In the genomic region with DNA sequence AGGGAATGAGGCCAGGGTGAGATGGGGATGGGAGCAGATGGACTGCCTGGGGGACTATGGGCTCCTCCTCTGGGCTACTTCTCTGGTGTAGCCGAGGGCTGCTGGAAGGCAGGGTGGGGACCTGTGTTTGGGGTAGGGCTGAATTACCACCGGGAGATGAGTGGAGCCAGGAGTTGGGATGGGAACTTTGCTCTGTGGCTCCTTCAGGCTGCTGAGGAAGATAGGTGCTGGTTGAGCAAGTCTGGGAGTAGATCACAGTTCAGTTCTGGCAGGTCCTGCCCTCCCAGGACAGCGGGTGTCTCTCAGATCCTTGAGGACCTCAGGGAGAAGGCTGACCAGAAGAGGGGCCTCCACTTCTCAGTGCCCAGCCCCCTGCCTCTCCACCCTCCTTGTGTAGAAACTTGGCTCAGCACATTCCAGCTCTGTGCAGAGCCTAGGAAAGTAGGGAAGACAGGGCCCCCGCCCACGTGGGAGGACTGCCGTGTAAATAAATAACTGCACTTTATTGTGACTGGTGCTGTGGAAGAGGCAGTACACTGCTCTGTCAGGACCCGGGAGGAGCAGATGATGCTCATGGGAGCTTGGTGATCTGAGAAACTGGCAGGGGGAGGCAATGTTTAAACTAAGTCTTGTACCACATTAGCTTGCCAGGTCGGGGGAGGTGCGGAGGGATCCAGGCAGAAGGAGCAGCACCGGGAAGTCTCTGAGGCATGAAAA, we compare ENCODE assay signal across 10 cellular contexts. TPM values are rescaled to one million over a fixed set of nuclear protein-coding genes. Genes with fewer than 3 reads are reported as not detected.
A peak's percentile ranks its signal among the peaks of the same experiment; 100 is the strongest.
DNase-seq lines count a peak whose midpoint lies in the region; ATAC-seq and TF ChIP-seq lines count a peak whose summit lies in the region.
"Had no signal": no experiment of that assay in that cellular context is flagged by ENCODE, and none has a peak within 500 bp of the region (broad histone marks: within the 10 kb centered on the region; RNA-seq: fewer than 3 reads in every experiment).

No MANE protein-coding gene starts in this region.

- H3K9ac ChIP-seq in adipocyte (ENCODE audit: low read length): no peak overlapping the region

- no peaks in the 10 kb centered on the region for H3K9me3 ChIP-seq in adipocyte (ENCODE audit: control insufficient read depth, low read length)
- no peaks in the 10 kb centered on the region for H3K9me3 ChIP-seq in uterus
- H3K9me3 ChIP-seq in esophagus squamous epithelium: no peaks in the 10 kb centered on the region

- intact Hi-C loops in Right ventricle myocardium superior (cut with DNase I) (no loop called here), left cardiac atrium (cut with DNase I) (no loop called here), uterus (cut with DNase I; ENCODE audit: low total_unique reads) (loop anchor here (10.0 kb wide), 1 partner anchor 65 kb away; no protein-coding TSS in a partner anchor), esophagus squamous epithelium (cut with DNase I) (loop anchor here (10.0 kb wide), 1 partner anchor 175 kb away; a partner anchor contains a TSS)

- H3K27ac ChIP-seq in uterus (peak overlapping the region; percentile 35 to 56), esophagus squamous epithelium (peak overlapping the region in 1 of 4 donors; percentile 45)

- TF ChIP-seq CTCF in uterus (IDR thresholded peaks at IDR 0.05): no peak
- TF ChIP-seq CTCF in esophagus squamous epithelium (IDR thresholded peaks at IDR 0.05): no peak

- H3K36me3 Mint-ChIP-seq in memory B cell: peaks cover 5% of the 10 kb centered on the region

- H3K27me3 ChIP-seq in adipocyte (replicated peaks; ENCODE audit: control insufficient read depth, insufficient read depth, low read length) (peaks cover 6% of the 10 kb centered on the region), uterus (no peaks in the 10 kb centered on the region), esophagus squamous epithelium (no peaks in the 10 kb centered on the region)

- H3K4me1 ChIP-seq in adipocyte (ENCODE audit: control insufficient read depth, insufficient read depth, low read length): peaks cover 25% of the 10 kb centered on the region
- H3K4me1 ChIP-seq in uterus: peaks cover 0 to 15% of the 10 kb centered on the region in 2 donors
- peaks cover 38 to 80% (median 43%) of the 10 kb centered on the region in 3 donors for H3K4me1 ChIP-seq in esophagus squamous epithelium

- 36% methylated on average over 7 to 8 of the region's 10 CpGs for WGBS in esophagus squamous epithelium, 2 donors

- no peak overlapping the region for H3K4me3 Mint-ChIP-seq in memory B cell

- peak overlapping the region; percentile 89 for H3K27ac Mint-ChIP-seq in memory B cell

- H3K36me3 ChIP-seq in adipocyte (ENCODE audit: control insufficient read depth, insufficient read depth, low read length, severe bottlenecking) (no peaks in the 10 kb centered on the region), uterus (no peaks in the 10 kb centered on the region), esophagus squamous epithelium (peaks cover 0 to 4% (median 0%) of the 10 kb centered on the region in 3 donors)

- H3K4me1 Mint-ChIP-seq in memory B cell: peaks cover 58% of the 10 kb centered on the region

- TF ChIP-seq POLR2A in uterus (IDR thresholded peaks at IDR 0.05): no peak
- no peak for TF ChIP-seq POLR2A in esophagus squamous epithelium (IDR thresholded peaks at IDR 0.05)

- H3K9me3 Mint-ChIP-seq in memory B cell: no peaks in the 10 kb centered on the region

- DNase-seq in Right ventricle myocardium superior (peak; percentile 45), left cardiac atrium (no peak), adipocyte (ENCODE audit: low read depth) (peak; percentile 81), memory B cell (ENCODE audit: low spot score in 2 of 2) (no peak), uterus (peak; percentile 42 to 62), esophagus squamous epithelium (lab: John Stamatoyannopoulos, UW) (no peak), AML-193 (lab: John Stamatoyannopoulos, UW) (no peak)
- DNase-seq: aorta; NK-92 treated with Interleukin-12 subunit alpha and Interleukin-12 subunit beta, amount 100 ng/mL, for 24 hours had no signal

- no peaks in the 10 kb centered on the region for H3K27me3 Mint-ChIP-seq in memory B cell

- ATAC-seq in Right ventricle myocardium superior (ENCODE audit: poor library complexity): no peak
- ATAC-seq in left cardiac atrium: no peak
- no peak for ATAC-seq in memory B cell (ENCODE audit: low read depth)
- no peak for ATAC-seq in HG03095 (IDR thresholded peaks at IDR 0.05; ENCODE audit: unreplicated experiment)

- H3K4me3 ChIP-seq in adipocyte (ENCODE audit: low read length): no peak overlapping the region
- no peak overlapping the region for H3K4me3 ChIP-seq in uterus
- no peak overlapping the region for H3K4me3 ChIP-seq in esophagus squamous epithelium

RNA-seq across cellular contexts. Expression of a gene that starts 15.3 kb away (rescaled TPM):
- total RNA-seq in Right ventricle myocardium superior (2.0 TPM), left cardiac atrium (1 to 10 TPM; 3.0 to 4.3 TPM), uterus (10 to 100 TPM in 2 of 4 donors, 1 to 10 TPM in 2; 1.3 to 12.0 (median 7.8) TPM), esophagus squamous epithelium (10 to 100 TPM in 3 of 4 donors, 1 to 10 TPM in 1; 6.6 to 20.2 (median 16.2) TPM)

Comparison
In these comparisons a context has a peak if more than half of its experiments do, and no peak if none do; other contexts are left out.
1. DNase-seq: peak in Right ventricle myocardium superior (single experiment), adipocyte (single experiment) and uterus (2 of 2); none in left cardiac atrium (single experiment), memory B cell (0 of 2), esophagus squamous epithelium (single experiment) and AML-193 (0 of 2).
2. intact Hi-C loops: an anchor here in uterus (10.0 kb wide) and esophagus squamous epithelium (10.0 kb wide); none called in Right ventricle myocardium superior and left cardiac atrium.